Comparison of ENCODE assay signal across 8 cellular contexts in the genomic region with DNA sequence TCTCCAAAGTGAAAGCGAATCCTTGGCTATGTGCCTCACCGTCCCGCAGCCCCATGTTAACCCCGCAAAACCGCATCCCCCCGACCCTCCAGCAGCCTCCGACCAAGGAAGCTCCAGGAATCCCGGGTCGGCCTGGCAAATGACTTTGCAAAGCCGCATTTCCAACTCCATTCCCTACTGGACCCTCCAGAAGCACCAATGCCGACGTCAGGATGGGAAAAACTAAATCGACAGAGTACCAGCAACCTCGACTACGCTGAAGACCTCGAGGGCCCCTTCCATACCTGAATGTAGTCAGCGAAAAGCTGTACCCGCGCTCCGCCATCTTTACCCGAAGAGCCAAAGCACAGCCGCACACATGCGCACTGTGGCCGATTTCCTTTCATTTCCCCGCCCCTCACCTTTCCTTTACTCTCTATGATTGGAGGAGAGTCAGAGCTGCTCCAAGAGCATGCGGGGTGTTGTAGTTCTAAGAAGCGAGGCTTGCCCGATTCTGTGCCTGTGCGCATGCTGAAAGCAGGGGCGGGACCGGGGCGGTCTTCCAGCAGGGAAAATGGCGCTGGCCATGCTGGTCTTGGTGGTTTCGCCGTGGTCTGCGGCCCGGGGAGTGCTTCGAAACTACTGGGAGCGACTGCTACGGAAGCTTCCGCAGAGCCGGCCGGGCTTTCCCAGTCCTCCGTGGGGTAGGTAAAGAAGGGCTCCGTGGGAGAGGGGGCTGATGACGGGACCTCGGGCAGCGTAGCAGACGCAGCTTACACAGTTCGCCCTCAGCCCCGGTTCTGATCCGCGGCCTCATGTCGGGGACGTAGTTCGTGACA. TPM values are rescaled to one million over a fixed set of nuclear protein-coding genes. Genes with fewer than 3 reads are reported as not detected.
A peak's percentile ranks its signal among the peaks of the same experiment; 100 is the strongest.
DNase-seq lines count a peak whose midpoint lies in the region; ATAC-seq, FAIRE-seq and TF ChIP-seq lines count a peak whose summit lies in the region.

Gene MRPL32, plus strand, starts transcription at position 543 of the 818 bp plus-strand sequence. Its CDS starts 11 bp downstream, at position 554.
Gene PSMA2, minus strand, starts transcription at position 341 of the 818 bp plus-strand sequence. Its CDS starts 16 bp downstream, at position 325.

- peak within 1 kb of the TSS; percentile 95 for H3K27ac Mint-ChIP-seq in type B pancreatic cell

- peaks cover 4% of the 10 kb centered on the region for H3K36me3 Mint-ChIP-seq in type B pancreatic cell

- peak; percentile 99 for ATAC-seq in HG02852 (IDR thresholded peaks at IDR 0.05; ENCODE audit: unreplicated experiment)
- peak; percentile 100 for ATAC-seq in heart left ventricle

- TF ChIP-seq CTCF in adrenal gland (IDR thresholded peaks at IDR 0.05) (no peak), heart left ventricle (IDR thresholded peaks at IDR 0.05) (no peak), type B pancreatic cell (conservative IDR thresholded peaks at IDR 0.05) (no peak)

- H3K27me3 ChIP-seq in adrenal gland (no peaks in the 10 kb centered on the region), heart left ventricle (no peaks in the 10 kb centered on the region)

- peak within 1 kb of the TSS; percentile 99 for H3K4me3 Mint-ChIP-seq in type B pancreatic cell

- peak within 1 kb of the TSS; percentile 55 to 87 (median 85) for H3K27ac ChIP-seq in adrenal gland
- H3K27ac ChIP-seq in heart left ventricle: peak within 1 kb of the TSS; percentile 16 to 88 (median 80)

- H3K36me3 ChIP-seq in adrenal gland (replicated peaks in 1 of 2) (peaks cover 0 to 17% of the 10 kb centered on the region in 2 donors), heart left ventricle (peaks cover 0 to 31% (median 26%) of the 10 kb centered on the region in 9 donors)

- no peaks in the 10 kb centered on the region for H3K9me3 ChIP-seq in adrenal gland (replicated peaks in 1 of 3)
- H3K9me3 ChIP-seq in heart left ventricle: no peaks in the 10 kb centered on the region

- intact Hi-C loops in adrenal gland (cut with DNase I): no loop called here
- intact Hi-C loops in heart left ventricle (cut with DNase I): loop anchor here in 4 of 10 donors (1.0 to 10.0 kb wide), 5 partner anchors 19 to 903 kb away; partner anchors contain the start of genes C7orf25 (in 4 of the 4) and COA1 (in 2 of the 4)

- 0% methylated on average over 33 to 56 of the region's 56 CpGs for WGBS in adrenal gland, 4 donors
- WGBS in heart left ventricle, 4 donors: 0 to 1% (median 0%) methylated on average over 51 to 56 of the region's 56 CpGs

- DNase-seq in GM12892 (ENCODE audit: insufficient read length) (peak; percentile 76), NCI-H146 (lab: John Stamatoyannopoulos, UW) (peak; percentile 98), T-helper 1 cell (peak; percentile 89 to 96 (median 92)), adrenal gland (peak; percentile 94 to 99 (median 97)), heart left ventricle (peak; percentile 95 to 97 (median 96)), pons (ENCODE audit: low spot score) (peak; percentile 99), type B pancreatic cell (ENCODE audit: extremely low spot score, unreplicated experiment) (peak; percentile 92)

- no peaks in the 10 kb centered on the region for H3K9me3 Mint-ChIP-seq in type B pancreatic cell

- no peaks in the 10 kb centered on the region for H3K27me3 Mint-ChIP-seq in type B pancreatic cell

- peak; percentile 84 for TF ChIP-seq POLR2A in GM12892 (IDR thresholded peaks at IDR 0.05; ENCODE audit: low read depth, low read length)
- peak; percentile 21 to 80 for TF ChIP-seq POLR2A in adrenal gland (IDR thresholded peaks at IDR 0.05)
- TF ChIP-seq POLR2A in heart left ventricle (IDR thresholded peaks at IDR 0.05): peak in 1 of 2 donors; percentile 72

- H3K4me1 ChIP-seq in adrenal gland (replicated peaks in 1 of 2): peaks cover 20 to 47% of the 10 kb centered on the region in 2 donors
- peaks cover 6 to 57% (median 37%) of the 10 kb centered on the region in 12 donors for H3K4me1 ChIP-seq in heart left ventricle

- peak; percentile 97 for FAIRE-seq in GM12892 (lab: Jason Lieb, UNC)

- H3K4me3 ChIP-seq in adrenal gland: peak within 1 kb of the TSS; percentile 34 to 87 (median 80)
- H3K4me3 ChIP-seq in heart left ventricle: peak within 1 kb of the TSS; percentile 61 to 97 (median 72)

- H3K4me1 Mint-ChIP-seq in type B pancreatic cell (ENCODE audit: unreplicated experiment): peaks cover 13% of the 10 kb centered on the region

RNA-seq across cellular contexts. Expression of gene MRPL32, which starts in this region (rescaled TPM):
- 103 TPM for polyA plus RNA-seq in GM12892 (2012; ENCODE audit: missing spikeins)
- total RNA-seq in adrenal gland: 10 to 100 TPM; 56.9 to 84.5 (median 71.2) TPM
- polyA plus RNA-seq in adrenal gland: 100 to 1,000 TPM in 2 of 3 donors, 10 to 100 TPM in 1; 73.1 to 174 (median 126) TPM
- total RNA-seq in heart left ventricle: 10 to 100 TPM; 49.0 to 71.7 (median 60.8) TPM
- 10 to 100 TPM; 94.9 to 98.4 TPM for polyA plus RNA-seq in heart left ventricle
- 57.6 and 62.8 TPM in 2 replicates for total RNA-seq in type B pancreatic cell (ENCODE audit: low replicate concordance)

RNA-seq across cellular contexts. Expression of gene PSMA2, which starts in this region (rescaled TPM):
- polyA plus RNA-seq in GM12892 (2012; ENCODE audit: missing spikeins): 361 TPM
- 100 to 1,000 TPM in 1 of 8 donors, 10 to 100 TPM in 7; 53.9 to 119 (median 84.6) TPM for total RNA-seq in adrenal gland
- polyA plus RNA-seq in adrenal gland: 100 to 1,000 TPM in 1 of 3 donors, 10 to 100 TPM in 2; 61.6 to 123 (median 62.6) TPM
- 100 to 1,000 TPM in 1 of 9 donors, 10 to 100 TPM in 8; 41.8 to 106 (median 75.8) TPM for total RNA-seq in heart left ventricle
- 100 to 1,000 TPM in 1 of 2 donors, 10 to 100 TPM in 1; 71.3 to 139 TPM for polyA plus RNA-seq in heart left ventricle
- 83.6 and 99.3 TPM in 2 replicates for total RNA-seq in type B pancreatic cell (ENCODE audit: low replicate concordance)

Comparison
In these comparisons a context has a peak if more than half of its experiments do, and no peak if none do; other contexts are left out.
1. Peak in every context shown above with its lines: DNase-seq, ATAC-seq, H3K4me3 ChIP-seq and H3K27ac ChIP-seq.